ENCODE assay signal across 32 cellular contexts in genomic region chr19:41025871-41026270, GRCh38. TPM values are rescaled to one million over a fixed set of nuclear protein-coding genes. Genes with fewer than 3 reads are reported as not detected.
"Had no signal": no experiment of that assay in that cellular context is flagged by ENCODE, and none has a peak within 500 bp of the region (broad histone marks: within the 10 kb centered on the region; RNA-seq: fewer than 3 reads in every experiment).

No MANE protein-coding gene starts in this region.

- H3K4me3 Mint-ChIP-seq: activated naive CD4-positive, alpha-beta T cell treated with anti-CD3 and anti-CD28 coated beads, Interleukin-2, amount 50 U/mL, for 24 hours; dendritic cell treated with granulocyte-macrophage colony-stimulating factor and Interleukin-4, amounts not matched to agents 40 ng/mL and 50 ng/mL, for 4 days; naive B cell; neural crest cell; stimulated activated memory B cell treated with anti-CD40 and anti-IgM and Interleukin-4, amounts not matched to agents 10 μg/mL and 1 μg/mL and 100 μg/mL, for 72 hours had no signal

- DNase-seq: activated CD4-positive, alpha-beta T cell treated with anti-CD3 and anti-CD28 coated beads for 1 hour; activated CD4-positive, alpha-beta T cell treated with anti-CD3 and anti-CD28 coated beads, Interleukin-2, amount 50 U/mL, for 4 hours; activated gamma-delta T cell; activated T-cell treated with anti-CD3 and anti-CD28 coated beads for 4 hours; anterior cingulate cortex; body of pancreas; effector CD4-positive, alpha-beta T cell; erythroblast; foreskin fibroblast; heart right ventricle; lower lobe of right lung; naive B cell; sigmoid colon; stimulated activated CD4-positive, alpha-beta T cell treated with anti-CD3 and anti-CD28 coated beads, Interleukin-15, amount 100 ng/mL, for 24 hours; stomach; T-helper 1 cell; transverse colon; uterus; WERI-Rb-1 had no signal

- H3K4me2 ChIP-seq: smooth muscle cell had no signal

- H3K27ac ChIP-seq: body of pancreas, heart right ventricle, lower lobe of right lung, sigmoid colon, stomach, transverse colon, uterus, WERI-Rb-1 had no signal

- H3K36me3 Mint-ChIP-seq: activated naive CD4-positive, alpha-beta T cell treated with anti-CD3 and anti-CD28 coated beads, Interleukin-2, amount 50 U/mL, for 24 hours; stimulated activated memory B cell treated with anti-CD40 and anti-IgM and Interleukin-4, amounts not matched to agents 10 μg/mL and 1 μg/mL and 100 μg/mL, for 72 hours had no signal

- H3K27me3 ChIP-seq: body of pancreas, uterus had no signal

- H3K36me3 ChIP-seq: heart right ventricle, lower lobe of right lung, sigmoid colon, stomach, transverse colon, uterus, WERI-Rb-1 had no signal

- H3K9me3 ChIP-seq: body of pancreas, heart right ventricle, lower lobe of right lung, sigmoid colon, stomach, transverse colon, uterus had no signal

- ATAC-seq: body of pancreas; heart right ventricle; lower lobe of right lung; stimulated activated memory B cell treated with anti-CD40 and anti-IgM and Interleukin-4, amounts not matched to agents 10 μg/mL and 1 μg/mL and 100 μg/mL, for 72 hours had no signal

- H3K4me3 ChIP-seq: body of pancreas, heart right ventricle, lower lobe of right lung, sigmoid colon, smooth muscle cell, stomach, transverse colon, uterus had no signal

- H3K4me1 Mint-ChIP-seq: activated naive CD4-positive, alpha-beta T cell treated with anti-CD3 and anti-CD28 coated beads, Interleukin-2, amount 50 U/mL, for 24 hours; naive B cell; neural crest cell; stimulated activated memory B cell treated with anti-CD40 and anti-IgM and Interleukin-4, amounts not matched to agents 10 μg/mL and 1 μg/mL and 100 μg/mL, for 72 hours had no signal

- H3K27ac Mint-ChIP-seq: activated naive CD4-positive, alpha-beta T cell treated with anti-CD3 and anti-CD28 coated beads, Interleukin-2, amount 50 U/mL, for 24 hours; dendritic cell treated with granulocyte-macrophage colony-stimulating factor and Interleukin-4, amounts not matched to agents 40 ng/mL and 50 ng/mL, for 4 days; naive B cell; stimulated activated memory B cell treated with anti-CD40 and anti-IgM and Interleukin-4, amounts not matched to agents 10 μg/mL and 1 μg/mL and 100 μg/mL, for 72 hours had no signal

- H3K4me1 ChIP-seq: body of pancreas, heart right ventricle, lower lobe of right lung, sigmoid colon, stomach, transverse colon, uterus had no signal

- H3K9me3 Mint-ChIP-seq: activated naive CD4-positive, alpha-beta T cell treated with anti-CD3 and anti-CD28 coated beads, Interleukin-2, amount 50 U/mL, for 24 hours; dendritic cell treated with granulocyte-macrophage colony-stimulating factor and Interleukin-4, amounts not matched to agents 40 ng/mL and 50 ng/mL, for 4 days; naive B cell; neural crest cell; stimulated activated memory B cell treated with anti-CD40 and anti-IgM and Interleukin-4, amounts not matched to agents 10 μg/mL and 1 μg/mL and 100 μg/mL, for 72 hours had no signal

RNA-seq across cellular contexts. Expression of gene CYP2B6, which starts 34.8 kb away (rescaled TPM):
- total RNA-seq: activated CD8-positive, alpha-beta memory T cell treated with anti-CD3 and anti-CD28 coated beads for 36 hours; body of pancreas; cardiac septum; chondrocyte; fibroblast of lung; heart right ventricle; mesenteric fat pad; neural crest cell; osteoblast; posterior vena cava; sigmoid colon; smooth muscle cell; temporal lobe; uterus had no signal
- polyA plus RNA-seq: fibroblast of lung, heart right ventricle, smooth muscle cell, stomach had no signal
